24 cellular contexts compared by ENCODE assay signal in genomic region chr1:66288048-66288447, GRCh38.
DNase-seq lines count a peak whose midpoint lies in the region; ATAC-seq, FAIRE-seq and TF ChIP-seq lines count a peak whose summit lies in the region.
"Had no signal": no experiment of that assay in that cellular context is flagged by ENCODE, and none has a peak within 500 bp of the region (broad histone marks: within the 10 kb centered on the region; RNA-seq: fewer than 3 reads in every experiment).

No MANE protein-coding gene starts in this region.

- intact Hi-C loops in GM12878 (cut with micrococcal nuclease; ENCODE audit: unreplicated experiment) (loop anchor here (10.0 kb wide), 2 partner anchors 1047 to 1323 kb away; partner anchors contain the start of gene JAK1), colonic mucosa (cut with DNase I) (no loop called here)

- in situ Hi-C loops in GM12878 (cut with MboI) = loop anchor here (25.0 kb wide), 2 partner anchors 874 to 1049 kb away; partner anchors contain the start of gene IL23R

- POLR2A ChIA-PET in GM12878 (lab: Charles Lee) = interaction anchor here (0.9 to 3.1 kb wide), 2 partner anchors 16 to 55 kb away, joined by 4 to 10 read pairs; no protein-coding TSS in a partner anchor

- no peak for TF ChIP-seq EP300 in GM12878 (IDR thresholded peaks at IDR 0.05; ENCODE audit: borderline replicate concordance in 1 of 2, control insufficient read depth in 1 of 2, low read depth in 2 of 2, low read length in 2 of 2)

- peak overlapping the region in 1 of 2 donors; percentile 59 for H3K27ac Mint-ChIP-seq in activated naive CD4-positive, alpha-beta T cell treated with anti-CD3 and anti-CD28 coated beads, Interleukin-2, amount 50 U/mL, for 72 hours
- H3K27ac Mint-ChIP-seq in activated naive CD4-positive, alpha-beta T cell treated with anti-CD3 and anti-CD28 coated beads, Interleukin-2, amount 10 ng/mL, durations not matched to agents 7 days and 5 days = no peak overlapping the region
- H3K27ac Mint-ChIP-seq in T-helper 1 cell treated with Interleukin-12 subunit alpha and Interleukin-12 subunit beta and Interleukin-4 antibody, amounts not matched to agents 30 μg/mL and 1 μg/mL, for 36 hours = peak overlapping the region; percentile 67
- H3K27ac Mint-ChIP-seq in stimulated activated memory B cell treated with anti-CD40 and anti-IgM and Interleukin-4, amounts not matched to agents 10 μg/mL and 1 μg/mL and 100 μg/mL, for 72 hours = peak overlapping the region; percentile 34
- H3K27ac Mint-ChIP-seq: activated T-helper 1 cell treated with anti-CD3 and anti-CD28 coated beads, Interleukin-12 subunit alpha, Interleukin-12 subunit beta, Interleukin-2, Interleukin-4 antibody, amounts not matched to agents 30 ng/mL and 10 ng/mL and 1 ng/mL, durations not matched to agents 14 hours and 24 hours and 36 hours; GM23338; progenitor cell of endocrine pancreas had no signal

- H3K9ac ChIP-seq in GM12878 (ENCODE audit: control insufficient read depth, insufficient read depth, low read length) = no peak overlapping the region
- H3K9ac ChIP-seq in colonic mucosa (ENCODE audit: low read depth in 2 of 2, low read length in 2 of 2) = no peak overlapping the region

- H3K36me3 ChIP-seq in GM12878 (ENCODE audit: control insufficient read depth in 2 of 2, insufficient read depth in 2 of 2, low read length in 1 of 2) (no peaks in the 10 kb centered on the region), colonic mucosa (no peaks in the 10 kb centered on the region)
- H3K36me3 ChIP-seq: adrenal gland, left ventricle myocardium inferior, MG63, sigmoid colon had no signal

- CTCF ChIA-PET in activated naive CD4-positive, alpha-beta T cell treated with anti-CD3 and anti-CD28 coated beads, Interleukin-2, amount 10 ng/mL, durations not matched to agents 7 days and 5 days (lab: Charles Lee) = interaction anchor here (3.0 kb wide), 1 partner anchor 157 kb away, joined by 7 read pairs; no protein-coding TSS in a partner anchor
- CTCF ChIA-PET in GM12878 (lab: Yijun Ruan, JAX) = interaction anchor here (0.8 to 1.8 kb wide), 3 partner anchors 14 to 149 kb away, joined by 3 to 5 read pairs (median 3); no protein-coding TSS in a partner anchor

- H3K27me3 Mint-ChIP-seq in activated naive CD4-positive, alpha-beta T cell treated with anti-CD3 and anti-CD28 coated beads, Interleukin-2, amount 10 ng/mL, durations not matched to agents 7 days and 5 days = no peaks in the 10 kb centered on the region
- no peaks in the 10 kb centered on the region for H3K27me3 Mint-ChIP-seq in T-helper 1 cell treated with Interleukin-12 subunit alpha and Interleukin-12 subunit beta and Interleukin-4 antibody, amounts not matched to agents 30 μg/mL and 1 μg/mL, for 36 hours (ENCODE audit: low read depth)
- no peaks in the 10 kb centered on the region for H3K27me3 Mint-ChIP-seq in stimulated activated memory B cell treated with anti-CD40 and anti-IgM and Interleukin-4, amounts not matched to agents 10 μg/mL and 1 μg/mL and 100 μg/mL, for 72 hours

- H3K4me3 ChIP-seq in GM12878 = no peak overlapping the region
- H3K4me3 ChIP-seq in colonic mucosa = no peak overlapping the region
- H3K4me3 ChIP-seq: adrenal gland, body of pancreas, GM23338, K562, left ventricle myocardium inferior, MG63, sigmoid colon had no signal

- WGBS in GM12878 (ENCODE audit: insufficient coverage, insufficient replicate concordance, low lambda C conversion rate, missing lambda C conversion rate) = 100% methylated on average over 2 of the region's 2 CpGs

- H3K4me3 Mint-ChIP-seq in activated naive CD4-positive, alpha-beta T cell treated with anti-CD3 and anti-CD28 coated beads, Interleukin-2, amount 10 ng/mL, durations not matched to agents 7 days and 5 days = no peak overlapping the region
- no peak overlapping the region for H3K4me3 Mint-ChIP-seq in T-helper 1 cell treated with Interleukin-12 subunit alpha and Interleukin-12 subunit beta and Interleukin-4 antibody, amounts not matched to agents 30 μg/mL and 1 μg/mL, for 36 hours
- no peak overlapping the region for H3K4me3 Mint-ChIP-seq in stimulated activated memory B cell treated with anti-CD40 and anti-IgM and Interleukin-4, amounts not matched to agents 10 μg/mL and 1 μg/mL and 100 μg/mL, for 72 hours
- H3K4me3 Mint-ChIP-seq: activated T-helper 1 cell treated with anti-CD3 and anti-CD28 coated beads, Interleukin-12 subunit alpha, Interleukin-12 subunit beta, Interleukin-2, Interleukin-4 antibody, amounts not matched to agents 30 ng/mL and 10 ng/mL and 1 ng/mL, durations not matched to agents 14 hours and 24 hours and 36 hours; GM23338 had no signal

- no peak for TF ChIP-seq POLR2A in GM12878 (IDR thresholded peaks at IDR 0.05; ENCODE audit: low read depth, low read length)

- no TSS peak for BruUV-seq in GM12878 (replicated peaks; lab: Mats Ljungman, UMichigan)

- H3K9me3 Mint-ChIP-seq in activated naive CD4-positive, alpha-beta T cell treated with anti-CD3 and anti-CD28 coated beads, Interleukin-2, amount 50 U/mL, for 72 hours = peaks cover 4 to 16% of the 10 kb centered on the region in 2 donors
- no peaks in the 10 kb centered on the region for H3K9me3 Mint-ChIP-seq in activated naive CD4-positive, alpha-beta T cell treated with anti-CD3 and anti-CD28 coated beads, Interleukin-2, amount 10 ng/mL, durations not matched to agents 7 days and 5 days
- H3K9me3 Mint-ChIP-seq in T-helper 1 cell treated with Interleukin-12 subunit alpha and Interleukin-12 subunit beta and Interleukin-4 antibody, amounts not matched to agents 30 μg/mL and 1 μg/mL, for 36 hours = no peaks in the 10 kb centered on the region
- H3K9me3 Mint-ChIP-seq in stimulated activated memory B cell treated with anti-CD40 and anti-IgM and Interleukin-4, amounts not matched to agents 10 μg/mL and 1 μg/mL and 100 μg/mL, for 72 hours = no peaks in the 10 kb centered on the region
- H3K9me3 Mint-ChIP-seq: activated T-helper 1 cell treated with anti-CD3 and anti-CD28 coated beads, Interleukin-12 subunit alpha, Interleukin-12 subunit beta, Interleukin-2, Interleukin-4 antibody, amounts not matched to agents 30 ng/mL and 10 ng/mL and 1 ng/mL, durations not matched to agents 14 hours and 24 hours and 36 hours; GM23338 had no signal

- H3K4me2 ChIP-seq in GM12878 (ENCODE audit: control insufficient read depth, insufficient read depth) = no peak overlapping the region
- H3K4me2 ChIP-seq: GM23338 had no signal

- H3K4me1 ChIP-seq in GM12878 (ENCODE audit: control insufficient read depth, insufficient read depth, low read length) (peaks cover 12% of the 10 kb centered on the region), colonic mucosa (no peaks in the 10 kb centered on the region)
- H3K4me1 ChIP-seq: body of pancreas had no signal

- no peak overlapping the region for H3K27ac ChIP-seq in GM12878 (ENCODE audit: control insufficient read depth, insufficient read depth)
- H3K27ac ChIP-seq in colonic mucosa = no peak overlapping the region
- H3K27ac ChIP-seq: adrenal gland, body of pancreas, left ventricle myocardium inferior, sigmoid colon had no signal

- no peak for FAIRE-seq in GM12878 (lab: Jason Lieb, UNC)
- FAIRE-seq: D721Med, HTR-8/SVneo, K562, RCC 7860 had no signal

- no peak for TF ChIP-seq CTCF in GM12878 (IDR thresholded peaks at IDR 0.05 in 2 of 3, conservative IDR thresholded peaks at IDR 0.05 in 1 of 3; ENCODE audit: control insufficient read depth in 2 of 3, extremely low read depth in 1 of 3, insufficient read depth in 1 of 3, low read depth in 3 of 3, low read length in 3 of 3)
- TF ChIP-seq CTCF in colonic mucosa (IDR thresholded peaks at IDR 0.05) = no peak

- no peaks in the 10 kb centered on the region for H3K27me3 ChIP-seq in GM12878 (replicated peaks in 1 of 2; ENCODE audit: control insufficient read depth in 2 of 2, insufficient read depth in 2 of 2, low read length in 1 of 2)
- no peaks in the 10 kb centered on the region for H3K27me3 ChIP-seq in colonic mucosa
- H3K27me3 ChIP-seq: body of pancreas, MG63, sigmoid colon had no signal

- no peak for TF ChIP-seq RAD21 in GM12878 (IDR thresholded peaks at IDR 0.05; ENCODE audit: insufficient read depth, low read depth, low read length)

- peaks cover 50% of the 10 kb centered on the region for H3K4me1 Mint-ChIP-seq in activated naive CD4-positive, alpha-beta T cell treated with anti-CD3 and anti-CD28 coated beads, Interleukin-2, amount 10 ng/mL, durations not matched to agents 7 days and 5 days
- peaks cover 49% of the 10 kb centered on the region for H3K4me1 Mint-ChIP-seq in T-helper 1 cell treated with Interleukin-12 subunit alpha and Interleukin-12 subunit beta and Interleukin-4 antibody, amounts not matched to agents 30 μg/mL and 1 μg/mL, for 36 hours (ENCODE audit: low read depth)
- peaks cover 50% of the 10 kb centered on the region for H3K4me1 Mint-ChIP-seq in stimulated activated memory B cell treated with anti-CD40 and anti-IgM and Interleukin-4, amounts not matched to agents 10 μg/mL and 1 μg/mL and 100 μg/mL, for 72 hours
- H3K4me1 Mint-ChIP-seq: GM23338 had no signal

- ATAC-seq in activated naive CD4-positive, alpha-beta T cell treated with anti-CD3 and anti-CD28 coated beads, Interleukin-2, amount 50 U/mL, for 72 hours = peak; percentile 25 to 77
- ATAC-seq in GM12878 (0 out of 3 replicates have a peak, but pooled peaks have one; percentile 3), HG03342 (IDR thresholded peaks at IDR 0.05; ENCODE audit: unreplicated experiment) (no peak)
- no peak for ATAC-seq in stimulated activated memory B cell treated with anti-CD40 and anti-IgM and Interleukin-4, amounts not matched to agents 10 μg/mL and 1 μg/mL and 100 μg/mL, for 72 hours
- ATAC-seq: body of pancreas, GM23338, K562 had no signal

- SMC1A ChIA-PET in GM12878 (lab: Charles Lee; ENCODE audit: uncharacterized antibody, unreplicated experiment) = interaction anchor here (1.1 to 18.6 kb wide), 7 partner anchors 9 to 88 kb away, joined by 3 to 290 read pairs (median 6); no protein-coding TSS in a partner anchor

- H3K79me2 ChIP-seq in GM12878 (ENCODE audit: control insufficient read depth, insufficient read depth, low read length) = no peaks in the 10 kb centered on the region

- no peaks in the 10 kb centered on the region; the same call in 2 of the 3 replicates for H3K9me3 ChIP-seq in GM12878 (replicated peaks; ENCODE audit: control insufficient read depth, insufficient read depth, low read length)
- H3K9me3 ChIP-seq in colonic mucosa = no peaks in the 10 kb centered on the region
- H3K9me3 ChIP-seq: adrenal gland, body of pancreas, left ventricle myocardium inferior, MG63, sigmoid colon had no signal

- peaks cover 5 to 15% of the 10 kb centered on the region in 2 donors for H3K36me3 Mint-ChIP-seq in activated naive CD4-positive, alpha-beta T cell treated with anti-CD3 and anti-CD28 coated beads, Interleukin-2, amount 50 U/mL, for 72 hours
- H3K36me3 Mint-ChIP-seq in activated naive CD4-positive, alpha-beta T cell treated with anti-CD3 and anti-CD28 coated beads, Interleukin-2, amount 10 ng/mL, durations not matched to agents 7 days and 5 days = no peaks in the 10 kb centered on the region
- H3K36me3 Mint-ChIP-seq in T-helper 1 cell treated with Interleukin-12 subunit alpha and Interleukin-12 subunit beta and Interleukin-4 antibody, amounts not matched to agents 30 μg/mL and 1 μg/mL, for 36 hours (ENCODE audit: low read depth) = peaks cover 10% of the 10 kb centered on the region
- H3K36me3 Mint-ChIP-seq in stimulated activated memory B cell treated with anti-CD40 and anti-IgM and Interleukin-4, amounts not matched to agents 10 μg/mL and 1 μg/mL and 100 μg/mL, for 72 hours = no peaks in the 10 kb centered on the region

- peak in 1 of 2 donors; percentile 71 for DNase-seq in activated naive CD4-positive, alpha-beta T cell treated with anti-CD3 and anti-CD28 coated beads, Interleukin-2, amount 50 U/mL, for 72 hours (ENCODE audit: low spot score in 2 of 2)
- no peak for DNase-seq in activated naive CD4-positive, alpha-beta T cell treated with anti-CD3 and anti-CD28 coated beads, Interleukin-2, amount 10 ng/mL, durations not matched to agents 7 days and 5 days
- DNase-seq in GM12878 (ENCODE audit: low read depth, low spot score) (no peak), colonic mucosa (no peak)
- DNase-seq: activated CD4-positive, alpha-beta T cell treated with anti-CD3 and anti-CD28 coated beads, Interleukin-2, amount 50 U/mL, for 4 hours; adrenal gland; body of pancreas; left ventricle myocardium inferior; MG63; NCI-H2029; NCI-H526 treated with DMSO at 0.1 percent for 48 hours; SIG-M5; sigmoid colon; T1000 had no signal

- no peaks in the 10 kb centered on the region for H4K20me1 ChIP-seq in GM12878 (ENCODE audit: control insufficient read depth, insufficient read depth)

- H2AFZ ChIP-seq in GM12878 (ENCODE audit: control insufficient read depth, low read depth, low read length) = no peak overlapping the region
- H2AFZ ChIP-seq: GM23338 had no signal

- RAD21 ChIA-PET in GM12878 (lab: Charles Lee; ENCODE audit: unreplicated experiment) = interaction anchor here (1.2 to 1.9 kb wide), 4 partner anchors 14 to 88 kb away, joined by 3 to 5 read pairs (median 3); no protein-coding TSS in a partner anchor

Comparison
In these comparisons a context has a peak if more than half of its experiments do, and no peak if none do; other contexts are left out.
1. ATAC-seq: peak in activated naive CD4-positive, alpha-beta T cell treated with anti-CD3 and anti-CD28 coated beads, Interleukin-2, amount 50 U/mL, for 72 hours (2 of 2) and GM12878 (single experiment); none in stimulated activated memory B cell treated with anti-CD40 and anti-IgM and Interleukin-4, amounts not matched to agents 10 μg/mL and 1 μg/mL and 100 μg/mL, for 72 hours (single experiment) and HG03342 (single experiment).